13 cellular contexts compared by ENCODE assay signal in genomic region chr17:4786516-4786915, GRCh38. TPM values are rescaled to one million over a fixed set of nuclear protein-coding genes. Genes with fewer than 3 reads are reported as not detected.
A peak's percentile ranks its signal among the peaks of the same experiment; 100 is the strongest.
DNase-seq lines count a peak whose midpoint lies in the region; ATAC-seq and TF ChIP-seq lines count a peak whose summit lies in the region.
"Had no signal": no experiment of that assay in that cellular context is flagged by ENCODE, and none has a peak within 500 bp of the region (broad histone marks: within the 10 kb centered on the region; RNA-seq: fewer than 3 reads in every experiment).

No MANE protein-coding gene starts in this region.

- H3K4me3 ChIP-seq in GM23338, result no peak overlapping the region
- no peak overlapping the region for H3K4me3 ChIP-seq in mammary epithelial cell (replicated peaks in 1 of 3; ENCODE audit: insufficient read depth in 1 of 3, low read depth in 2 of 3, low read length in 3 of 3)
- H3K4me3 ChIP-seq in subcutaneous abdominal adipose tissue (ENCODE audit: low read depth in 1 of 5, low read length in 5 of 5), result peak overlapping the region in 4 of 5 donors; percentile 22 to 58 (median 52)

- dilution Hi-C loops in mammary epithelial cell (cut with HindIII; ENCODE audit: low sequenced_read_pairs), result no loop called here

- H3K27me3 ChIP-seq in GM23338 (ENCODE audit: insufficient read depth) (peaks cover 31% of the 10 kb centered on the region), mammary epithelial cell (ENCODE audit: insufficient read depth, low read length) (no peaks in the 10 kb centered on the region), subcutaneous abdominal adipose tissue (ENCODE audit: control insufficient read depth in 5 of 5, insufficient read depth in 4 of 5, low read length in 5 of 5) (peaks cover 19 to 30% (median 21%) of the 10 kb centered on the region in 5 donors)

- no peaks in the 10 kb centered on the region; the same call in 2 of the 3 replicates for H3K9me3 Mint-ChIP-seq in GM23338
- H3K9me3 Mint-ChIP-seq: endodermal cell had no signal

- no peak for ATAC-seq in GM23338
- no peak for ATAC-seq in HG02678 (IDR thresholded peaks at IDR 0.05; ENCODE audit: unreplicated experiment)
- no peak for ATAC-seq in GM21786 (IDR thresholded peaks at IDR 0.05; ENCODE audit: unreplicated experiment)

- H3K27ac Mint-ChIP-seq in GM23338, result no peak overlapping the region
- H3K27ac Mint-ChIP-seq: endodermal cell had no signal

- H3K36me3 Mint-ChIP-seq in GM23338 (ENCODE audit: low read depth), result peaks cover 5% of the 10 kb centered on the region; the same call in 1 of the 3 replicates

- H3K9ac ChIP-seq in mammary epithelial cell (ENCODE audit: insufficient read depth, low read length) (no peak overlapping the region), subcutaneous abdominal adipose tissue (ENCODE audit: low read length in 5 of 5) (peak overlapping the region in 3 of 5 donors; percentile 32 to 53 (median 46))

- H2AFZ ChIP-seq in GM23338 (no peak overlapping the region), mammary epithelial cell (ENCODE audit: low read depth, low read length) (peak overlapping the region; percentile 73)

- H3K4me3 Mint-ChIP-seq in GM23338, result no peak overlapping the region; the same call in 2 of the 3 replicates

- peaks cover 19% of the 10 kb centered on the region; the same call in 1 of the 2 replicates for H3F3A ChIP-seq in GM23338 (replicated peaks; ENCODE audit: low read depth)

- WGBS in mammary epithelial cell (ENCODE audit: low coverage, missing lambda C conversion rate), result 71% methylated on average over 6 of the region's 6 CpGs

- intact Hi-C loops in mammary epithelial cell (cut with micrococcal nuclease), result loop anchor here (2.0 kb wide), 1 partner anchor 116 kb away; the partner anchor contains the start of gene CHRNE

- H3K27ac ChIP-seq in GM23338 (ENCODE audit: low read depth) (peak overlapping the region; percentile 62; the same call in 1 of the 2 replicates), mammary epithelial cell (ENCODE audit: insufficient read depth, low read depth, low read length) (no peak overlapping the region), subcutaneous abdominal adipose tissue (ENCODE audit: low read depth, low read length) (no peak overlapping the region)

- no peaks in the 10 kb centered on the region for H3K79me2 ChIP-seq in GM23338 (replicated peaks; ENCODE audit: insufficient read depth)
- peaks cover 7% of the 10 kb centered on the region for H3K79me2 ChIP-seq in mammary epithelial cell (ENCODE audit: insufficient read depth, low read length)

- H4K20me1 ChIP-seq in GM23338 (replicated peaks; ENCODE audit: insufficient read depth), result no peaks in the 10 kb centered on the region
- no peaks in the 10 kb centered on the region for H4K20me1 ChIP-seq in mammary epithelial cell (ENCODE audit: insufficient read depth, low read length)

- peaks cover 28% of the 10 kb centered on the region for H3K4me1 Mint-ChIP-seq in GM23338

- H3K9me3 ChIP-seq in mammary epithelial cell (replicated peaks; ENCODE audit: insufficient read depth, low read length), result no peaks in the 10 kb centered on the region
- no peaks in the 10 kb centered on the region for H3K9me3 ChIP-seq in subcutaneous abdominal adipose tissue (ENCODE audit: control insufficient read depth in 5 of 5, low read length in 5 of 5)

- H3K4me1 ChIP-seq in GM23338 (ENCODE audit: insufficient read depth) (peaks cover 30% of the 10 kb centered on the region), mammary epithelial cell (ENCODE audit: insufficient read depth, low read length) (peaks cover 26% of the 10 kb centered on the region), subcutaneous abdominal adipose tissue (ENCODE audit: control insufficient read depth in 5 of 5, insufficient read depth in 5 of 5, low read length in 5 of 5) (peaks cover 7 to 59% (median 48%) of the 10 kb centered on the region in 5 donors)

- DNase-seq in GM23338 (ENCODE audit: low spot score) (no peak), mammary epithelial cell (no peak), medulla oblongata (ENCODE audit: extremely low spot score) (peak; percentile 43), NAMALWA (ENCODE audit: low spot score) (no peak)
- DNase-seq: activated CD8-positive, alpha-beta memory T cell treated with anti-CD3 and anti-CD28 coated beads, Interleukin-2, amount 50 U/mL, for 48 hours; NCI-H1092; RPMI8226 had no signal

- no TSS peak for BruUV-seq in mammary epithelial cell (replicated peaks; lab: Mats Ljungman, UMichigan)

- CTCF ChIA-PET in mammary epithelial cell (lab: Charles Lee; ENCODE audit: low non-redundant PET), result no interaction called here

- TF ChIP-seq CTCF in GM23338 (conservative IDR thresholded peaks at IDR 0.05; ENCODE audit: low read depth in 2 of 2) (no peak), mammary epithelial cell (conservative IDR thresholded peaks at IDR 0.05 in 1 of 2, IDR thresholded peaks at IDR 0.05 in 1 of 2; ENCODE audit: extremely low read depth in 1 of 2, insufficient read depth in 1 of 2, low read depth in 1 of 2, low read length in 2 of 2) (no peak)

- in situ Hi-C loops in mammary epithelial cell (cut with MboI; ENCODE audit: low sequenced_read_pairs in 2 of 2), result loop anchor here in 1 of 2 donors (10.0 kb wide), 1 partner anchor 98 kb away; no protein-coding TSS in a partner anchor

- no peaks in the 10 kb centered on the region for H3K9me2 ChIP-seq in GM23338 (ENCODE audit: insufficient read depth)

- H3K36me3 ChIP-seq in GM23338 (ENCODE audit: insufficient read depth) (no peaks in the 10 kb centered on the region), mammary epithelial cell (ENCODE audit: insufficient read depth, low read length) (no peaks in the 10 kb centered on the region), subcutaneous abdominal adipose tissue (ENCODE audit: control insufficient read depth in 5 of 5, insufficient read depth in 5 of 5, low read length in 5 of 5) (no peaks in the 10 kb centered on the region)

- peaks cover 36% of the 10 kb centered on the region for H3K27me3 Mint-ChIP-seq in GM23338 (ENCODE audit: insufficient read depth, low read depth, poor library complexity)

- peak overlapping the region; percentile 99; the same call in 1 of the 2 replicates for H3K4me2 ChIP-seq in GM23338
- H3K4me2 ChIP-seq in mammary epithelial cell (ENCODE audit: insufficient read depth, low read depth, low read length), result no peak overlapping the region

TF ChIP-seq in GM23338, 12 proteins besides CTCF, POLR2A, EP300 and RAD21 (continues in another document):
- TF ChIP-seq ETS1 (IDR thresholded peaks at IDR 0.05) (no peak), NANOG (IDR thresholded peaks at IDR 0.05; ENCODE audit: borderline replicate concordance) (no peak), EZH2phosphoT487 (IDR thresholded peaks at IDR 0.05; ENCODE audit: unreplicated experiment) (no peak), STAT1 (IDR thresholded peaks at IDR 0.05; ENCODE audit: unreplicated experiment) (no peak), JUNB (IDR thresholded peaks at IDR 0.05; ENCODE audit: unreplicated experiment) (no peak), POLR2AphosphoS5 (IDR thresholded peaks at IDR 0.05; ENCODE audit: low read depth) (no peak), ZNF114 (CRISPR knock-in tag; IDR thresholded peaks at IDR 0.05) (no peak), CREB1 (CRISPR knock-in tag; IDR thresholded peaks at IDR 0.05; ENCODE audit: low read depth) (no peak)

RNA-seq across cellular contexts. Expression of gene VMO1, which starts 0.4 kb away (rescaled TPM):
- total RNA-seq in GM23338 (2014; rRNA removed; shearing (Covaris generic)), result 0.38 TPM in 1 of 2 replicates, not detected in the other
- 0.40 and 0.47 TPM in 2 replicates for polyA plus RNA-seq in GM23338 (2016; fragmentation: Nextera tagmentation; extraction: Ambion mirVana)
- under 1 TPM; 0.17 to 0.87 TPM for total RNA-seq in mammary epithelial cell
- 0.20 TPM for polyA plus RNA-seq in mammary epithelial cell
- not detected for polyA minus RNA-seq in mammary epithelial cell
- total RNA-seq: HT1080, myocyte had no signal

RNA-seq across cellular contexts. Expression of gene GLTPD2, which starts 2.2 kb away (rescaled TPM):
- 1.3 TPM in 1 of 2 replicates, not detected in the other for total RNA-seq in GM23338 (2014; rRNA removed; shearing (Covaris generic))
- 0.33 and 0.47 TPM in 2 replicates for polyA plus RNA-seq in GM23338 (2016; fragmentation: Nextera tagmentation; extraction: Ambion mirVana)
- not detected for total RNA-seq in mammary epithelial cell
- not detected for polyA plus RNA-seq in mammary epithelial cell
- polyA minus RNA-seq in mammary epithelial cell, result not detected
- total RNA-seq: HT1080, myocyte had no signal

RNA-seq across cellular contexts. Expression of gene PSMB6, which starts 9.4 kb away (rescaled TPM):
- 266 and 302 TPM in 2 replicates for total RNA-seq in GM23338 (2014; rRNA removed; shearing (Covaris generic))
- 465 and 502 TPM in 2 replicates for polyA plus RNA-seq in GM23338 (2016; fragmentation: Nextera tagmentation; extraction: Ambion mirVana)
- total RNA-seq in mammary epithelial cell, result 100 to 1,000 TPM; 104 to 144 TPM
- 277 TPM for polyA plus RNA-seq in mammary epithelial cell
- polyA minus RNA-seq in mammary epithelial cell, result 140 TPM

RNA-seq across cellular contexts. Expression of gene TM4SF5, which starts 14.8 kb away (rescaled TPM):
- total RNA-seq in GM23338 (2014; rRNA removed; shearing (Covaris generic)), result not detected in 2 replicates
- polyA plus RNA-seq in GM23338 (2016; fragmentation: Nextera tagmentation; extraction: Ambion mirVana), result not detected in 2 replicates
- not detected for total RNA-seq in mammary epithelial cell
- not detected for polyA plus RNA-seq in mammary epithelial cell
- polyA minus RNA-seq in mammary epithelial cell, result not detected
- total RNA-seq: endodermal cell, HT1080, myocyte had no signal

Comparison
In these comparisons a context has a peak if more than half of its experiments do, and no peak if none do; other contexts are left out.
1. H3K4me3 ChIP-seq: peak in subcutaneous abdominal adipose tissue (4 of 5); none in GM23338 (single experiment) and mammary epithelial cell (0 of 3).